Comparison of ENCODE assay signal across 33 cellular contexts in genomic region chr6:3266170-3266569, GRCh38. TPM values are rescaled to one million over a fixed set of nuclear protein-coding genes. Genes with fewer than 3 reads are reported as not detected.
"Had no signal": no experiment of that assay in that cellular context is flagged by ENCODE, and none has a peak within 500 bp of the region (broad histone marks: within the 10 kb centered on the region; RNA-seq: fewer than 3 reads in every experiment).

No MANE protein-coding gene starts in this region.

- ATAC-seq: activated CD8-positive, alpha-beta memory T cell treated with anti-CD3 and anti-CD28 coated beads, Interleukin-2, amount 10 ng/mL, durations not matched to agents 7 days and 5 days; activated CD8-positive, alpha-beta T cell treated with anti-CD3 and anti-CD28 coated beads, Interleukin-2, amount 10 ng/mL, durations not matched to agents 7 days and 5 days; activated T-cell treated with anti-CD3 and anti-CD28 coated beads, Interleukin-2, amount 50 U/mL, for 72 hours; effector memory CD8-positive, alpha-beta T cell; left lobe of liver; lower lobe of right lung; natural killer cell treated with Interleukin-12 subunit alpha and Interleukin-12 subunit beta and Interleukin-15 and Interleukin-18, amount 100 ng/mL, for 72 hours; stimulated activated memory B cell treated with anti-CD40 and anti-IgM and Interleukin-4, amounts not matched to agents 10 μg/mL and 1 μg/mL and 100 μg/mL, for 72 hours; stimulated activated naive CD8-positive, alpha-beta T cell treated with anti-CD3 and anti-CD28 coated beads, Interleukin-15, amount 100 ng/mL, for 72 hours had no signal

- H3K27me3 Mint-ChIP-seq: activated CD8-positive, alpha-beta memory T cell treated with anti-CD3 and anti-CD28 coated beads, Interleukin-2, amount 10 ng/mL, durations not matched to agents 7 days and 5 days; activated naive CD8-positive, alpha-beta T cell treated with anti-CD3 and anti-CD28 coated beads, Interleukin-2, amount 10 ng/mL, durations not matched to agents 7 days and 5 days; effector memory CD8-positive, alpha-beta T cell; natural killer cell treated with Interleukin-12 subunit alpha and Interleukin-12 subunit beta and Interleukin-15 and Interleukin-18, amount 100 ng/mL, for 72 hours; stimulated activated memory B cell treated with anti-CD40 and anti-IgM and Interleukin-4, amounts not matched to agents 10 μg/mL and 1 μg/mL and 100 μg/mL, for 72 hours; stimulated activated naive CD8-positive, alpha-beta T cell treated with anti-CD3 and anti-CD28 coated beads, Interleukin-15, amount 100 ng/mL, for 72 hours had no signal

- H3K4me2 ChIP-seq: smooth muscle cell had no signal

- H3K27me3 ChIP-seq: brain microvascular endothelial cell, gastroesophageal sphincter, ovary, upper lobe of left lung, vagina had no signal

- H3K4me3 Mint-ChIP-seq: activated CD8-positive, alpha-beta memory T cell treated with anti-CD3 and anti-CD28 coated beads, Interleukin-2, amount 10 ng/mL, durations not matched to agents 7 days and 5 days; activated CD8-positive, alpha-beta T cell treated with anti-CD3 and anti-CD28 coated beads, Interleukin-2, amount 10 ng/mL, durations not matched to agents 7 days and 5 days; activated naive CD8-positive, alpha-beta T cell treated with anti-CD3 and anti-CD28 coated beads, Interleukin-2, amount 10 ng/mL, durations not matched to agents 7 days and 5 days; activated T-cell treated with anti-CD3 and anti-CD28 coated beads, Interleukin-2, amount 50 U/mL, for 72 hours; effector memory CD8-positive, alpha-beta T cell; natural killer cell treated with Interleukin-12 subunit alpha and Interleukin-12 subunit beta and Interleukin-15 and Interleukin-18, amount 100 ng/mL, for 72 hours; stimulated activated memory B cell treated with anti-CD40 and anti-IgM and Interleukin-4, amounts not matched to agents 10 μg/mL and 1 μg/mL and 100 μg/mL, for 72 hours; stimulated activated naive CD8-positive, alpha-beta T cell treated with anti-CD3 and anti-CD28 coated beads, Interleukin-15, amount 100 ng/mL, for 72 hours; T-helper 1 cell treated with Interleukin-12 subunit alpha and Interleukin-12 subunit beta and Interleukin-4 antibody, amounts not matched to agents 30 μg/mL and 1 μg/mL, for 36 hours had no signal

- H3K9me3 ChIP-seq: gastroesophageal sphincter, lower lobe of right lung, ovary, prostate gland, upper lobe of left lung, vagina had no signal

- H3K27ac ChIP-seq: brain microvascular endothelial cell, lower lobe of right lung, ovary, prostate gland, upper lobe of left lung, vagina had no signal

- H3K36me3 ChIP-seq: ovary, prostate gland had no signal

- DNase-seq: activated CD4-positive, alpha-beta T cell treated with anti-CD3 and anti-CD28 coated beads for 1 hour; activated CD4-positive, alpha-beta T cell treated with anti-CD3 and anti-CD28 coated beads, Interleukin-2, amount 50 U/mL, for 1 hour; activated CD8-positive, alpha-beta memory T cell treated with anti-CD3 and anti-CD28 coated beads, Interleukin-2, amount 10 ng/mL, durations not matched to agents 7 days and 5 days; activated CD8-positive, alpha-beta T cell treated with anti-CD3 and anti-CD28 coated beads, Interleukin-2, amount 10 ng/mL, durations not matched to agents 7 days and 5 days; activated effector memory CD4-positive, alpha-beta T cell treated with Interleukin-2 at 50 U/mL for 16 hours; activated naive CD4-positive, alpha-beta T cell treated with Interleukin-2 at 50 U/mL for 16 hours; activated naive CD8-positive, alpha-beta T cell treated with anti-CD3 and anti-CD28 coated beads, Interleukin-2, amount 10 ng/mL, durations not matched to agents 7 days and 5 days; activated T-cell treated with anti-CD3 and anti-CD28 coated beads, Interleukin-2, amount 50 U/mL, for 72 hours; brain microvascular endothelial cell; cortex of kidney; effector memory CD8-positive, alpha-beta T cell; erythroblast; head of caudate nucleus; hypothalamus; lower lobe of right lung; mesendoderm; retina; stimulated activated CD4-positive, alpha-beta T cell treated with anti-CD3 and anti-CD28 coated beads, Interleukin-1b, Interleukin-23, amount 100 ng/mL, for 48 hours; stimulated activated CD4-positive, alpha-beta T cell treated with anti-CD3 and anti-CD28 coated beads, Interleukin-4, amount 100 ng/mL, for 4 hours; stimulated activated CD8-positive, alpha-beta memory T cell treated with anti-CD3 and anti-CD28 coated beads, Interleukin-4, amount 100 ng/mL, for 48 hours; stimulated activated naive CD8-positive, alpha-beta T cell treated with anti-CD3 and anti-CD28 coated beads, Interleukin-15, amount 100 ng/mL, for 72 hours; substantia nigra; T1000; upper lobe of left lung had no signal

- H3K9me3 Mint-ChIP-seq: activated naive CD8-positive, alpha-beta T cell treated with anti-CD3 and anti-CD28 coated beads, Interleukin-2, amount 10 ng/mL, durations not matched to agents 7 days and 5 days; activated T-cell treated with anti-CD3 and anti-CD28 coated beads, Interleukin-2, amount 50 U/mL, for 72 hours; effector memory CD8-positive, alpha-beta T cell; natural killer cell treated with Interleukin-12 subunit alpha and Interleukin-12 subunit beta and Interleukin-15 and Interleukin-18, amount 100 ng/mL, for 72 hours; stimulated activated memory B cell treated with anti-CD40 and anti-IgM and Interleukin-4, amounts not matched to agents 10 μg/mL and 1 μg/mL and 100 μg/mL, for 72 hours; stimulated activated naive CD8-positive, alpha-beta T cell treated with anti-CD3 and anti-CD28 coated beads, Interleukin-15, amount 100 ng/mL, for 72 hours; T-helper 1 cell treated with Interleukin-12 subunit alpha and Interleukin-12 subunit beta and Interleukin-4 antibody, amounts not matched to agents 30 μg/mL and 1 μg/mL, for 36 hours had no signal

- H3K4me1 ChIP-seq: prostate gland had no signal

- H3K4me3 ChIP-seq: gastroesophageal sphincter, lower lobe of right lung, ovary, prostate gland, smooth muscle cell, upper lobe of left lung, vagina had no signal

- H3K27ac Mint-ChIP-seq: activated CD8-positive, alpha-beta memory T cell treated with anti-CD3 and anti-CD28 coated beads, Interleukin-2, amount 10 ng/mL, durations not matched to agents 7 days and 5 days; activated CD8-positive, alpha-beta T cell treated with anti-CD3 and anti-CD28 coated beads, Interleukin-2, amount 10 ng/mL, durations not matched to agents 7 days and 5 days; activated naive CD8-positive, alpha-beta T cell treated with anti-CD3 and anti-CD28 coated beads, Interleukin-2, amount 10 ng/mL, durations not matched to agents 7 days and 5 days; activated T-cell treated with anti-CD3 and anti-CD28 coated beads, Interleukin-2, amount 50 U/mL, for 72 hours; effector memory CD8-positive, alpha-beta T cell; natural killer cell treated with Interleukin-12 subunit alpha and Interleukin-12 subunit beta and Interleukin-15 and Interleukin-18, amount 100 ng/mL, for 72 hours; stimulated activated memory B cell treated with anti-CD40 and anti-IgM and Interleukin-4, amounts not matched to agents 10 μg/mL and 1 μg/mL and 100 μg/mL, for 72 hours; stimulated activated naive CD8-positive, alpha-beta T cell treated with anti-CD3 and anti-CD28 coated beads, Interleukin-15, amount 100 ng/mL, for 72 hours; T-helper 1 cell treated with Interleukin-12 subunit alpha and Interleukin-12 subunit beta and Interleukin-4 antibody, amounts not matched to agents 30 μg/mL and 1 μg/mL, for 36 hours had no signal

RNA-seq across cellular contexts. Expression of gene TUBB2B, which starts 38.7 kb away (rescaled TPM):
- total RNA-seq: activated CD8-positive, alpha-beta memory T cell treated with anti-CD3 and anti-CD28 coated beads, Interleukin-2, amount 10 ng/mL, durations not matched to agents 7 days and 5 days; activated CD8-positive, alpha-beta T cell treated with anti-CD3 and anti-CD28 coated beads, Interleukin-2, amount 10 ng/mL, durations not matched to agents 7 days and 5 days; activated naive CD8-positive, alpha-beta T cell treated with anti-CD3 and anti-CD28 coated beads, Interleukin-2, amount 10 ng/mL, durations not matched to agents 7 days and 5 days; natural killer cell treated with Interleukin-12 subunit alpha and Interleukin-12 subunit beta and Interleukin-15 and Interleukin-18, amount 100 ng/mL, for 72 hours had no signal
